Comparison of ENCODE assay signal across 14 cellular contexts in the genomic region with DNA sequence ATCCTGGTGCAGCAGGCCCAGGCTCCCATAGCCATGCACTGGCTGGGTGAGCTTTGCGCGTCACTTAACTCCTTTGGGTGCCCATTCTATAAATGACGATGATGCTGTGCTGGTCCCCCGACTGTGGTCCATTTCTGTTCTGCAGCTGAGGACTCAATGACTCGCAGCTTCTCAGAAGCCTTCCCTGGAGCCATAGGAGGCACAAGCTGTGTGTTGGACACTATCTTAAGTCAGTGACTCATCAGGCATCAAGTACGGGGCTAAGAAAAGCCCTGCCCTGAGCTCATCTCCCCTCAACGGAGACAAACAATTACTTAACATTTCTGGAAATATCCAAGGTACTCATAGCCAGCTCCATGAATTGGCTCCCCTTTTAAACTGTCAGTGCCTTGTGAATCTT. TPM values are rescaled to one million over a fixed set of nuclear protein-coding genes. Genes with fewer than 3 reads are reported as not detected.
DNase-seq lines count a peak whose midpoint lies in the region; ATAC-seq and TF ChIP-seq lines count a peak whose summit lies in the region.
"Had no signal": no experiment of that assay in that cellular context is flagged by ENCODE, and none has a peak within 500 bp of the region (broad histone marks: within the 10 kb centered on the region; RNA-seq: fewer than 3 reads in every experiment).

No MANE protein-coding gene starts in this region.

- peak; percentile 66 for ATAC-seq in SK-N-SH treated with all-trans-retinoic acid at 6 μM for 48 hours
- peak; percentile 81 to 82 for ATAC-seq in gastrocnemius medialis

- H3K27ac ChIP-seq in gastrocnemius medialis (peak overlapping the region; percentile 96 to 98 (median 97)), ovary (no peak overlapping the region)
- H3K27ac ChIP-seq: cardiac muscle cell, VCaP had no signal

- H3K36me3 ChIP-seq in gastrocnemius medialis = peaks cover 0 to 10% of the 10 kb centered on the region in 2 donors
- no peaks in the 10 kb centered on the region for H3K36me3 ChIP-seq in ovary
- H3K36me3 ChIP-seq: cardiac muscle cell had no signal

- H3K9me3 ChIP-seq in gastrocnemius medialis (no peaks in the 10 kb centered on the region), ovary (no peaks in the 10 kb centered on the region)
- H3K9me3 ChIP-seq: tibial nerve had no signal

- TF ChIP-seq POLR2A in gastrocnemius medialis (IDR thresholded peaks at IDR 0.05) (peak; percentile 43 to 70), ovary (IDR thresholded peaks at IDR 0.05) (no peak)

- no peak for TF ChIP-seq CTCF in fibroblast of the aortic adventitia (IDR thresholded peaks at IDR 0.05; ENCODE audit: insufficient read depth, low read length)
- no peak for TF ChIP-seq CTCF in gastrocnemius medialis (IDR thresholded peaks at IDR 0.05 in 4 of 5, conservative IDR thresholded peaks at IDR 0.05 in 1 of 5)
- TF ChIP-seq CTCF in ovary (IDR thresholded peaks at IDR 0.05) = no peak

- H3K27me3 ChIP-seq in gastrocnemius medialis = no peaks in the 10 kb centered on the region
- H3K27me3 ChIP-seq in ovary = no peaks in the 10 kb centered on the region
- H3K27me3 ChIP-seq: cardiac muscle cell, tibial nerve had no signal

- DNase-seq in EL (peak; percentile 67), fibroblast of the aortic adventitia (ENCODE audit: low read depth) (peak; percentile 66), gastrocnemius medialis (peak; percentile 82 to 90), cerebellar nuclear complex (lab: John Stamatoyannopoulos, UW) (no peak), NCI-H2171 treated with DMSO at 0.1 percent for 48 hours (lab: John Stamatoyannopoulos, UW) (no peak), ovary (no peak), ecto neural progenitor cell (ENCODE audit: low spot score) (no peak)
- DNase-seq: KG1 had no signal

- in situ Hi-C loops in gastrocnemius medialis (cut with MboI; ENCODE audit: low sequenced_read_pairs in 4 of 4) = no loop called here

- intact Hi-C loops in gastrocnemius medialis (cut with DNase I; ENCODE audit: low total_unique reads) (loop anchor here (5.0 to 10.0 kb wide), 3 partner anchors 284 to 614 kb away; a partner anchor contains a TSS), ovary (cut with DNase I) (no loop called here)

- H3K4me3 ChIP-seq in fibroblast of the aortic adventitia (ENCODE audit: low read depth, low read length) (no peak overlapping the region), gastrocnemius medialis (no peak overlapping the region), ovary (no peak overlapping the region)
- H3K4me3 ChIP-seq: cardiac muscle cell, lung, tibial nerve had no signal

- no peak for TF ChIP-seq EP300 in ovary (IDR thresholded peaks at IDR 0.05)

- H3K4me1 ChIP-seq in gastrocnemius medialis = peaks cover 57 to 59% of the 10 kb centered on the region in 2 donors
- H3K4me1 ChIP-seq in ovary (ENCODE audit: insufficient read depth) = no peaks in the 10 kb centered on the region

- 67 to 78% (median 68%) methylated on average over 6 to 7 of the region's 7 CpGs for WGBS in ovary, 3 donors

TF ChIP-seq in SK-N-SH treated with all-trans-retinoic acid at 6 μM for 48 hours, 23 proteins besides CTCF, POLR2A, EP300 and RAD21:
- no peak for TF ChIP-seq PPARA (CRISPR knock-in tag; IDR thresholded peaks at IDR 0.05; ENCODE audit: borderline replicate concordance)

RNA-seq across cellular contexts. Expression of a gene that starts 13.8 kb away (rescaled TPM):
- total RNA-seq in fibroblast of the aortic adventitia (ENCODE audit: low replicate concordance) (not detected in 2 replicates), gastrocnemius medialis (1,000 to 10,000 TPM in 1 of 4 donors, 100 to 1,000 TPM in 3; 218 to 2,149 (median 412) TPM), ovary (10 to 100 TPM in 1 of 7 donors, 1 to 10 TPM in 6; 2.2 to 14.3 (median 5.9) TPM)
- 10 to 100 TPM; 12.1 to 30.0 TPM for polyA plus RNA-seq in ovary
- total RNA-seq: cardiac muscle cell, H4 had no signal
- polyA plus RNA-seq: cardiac muscle cell had no signal

RNA-seq across cellular contexts. Expression of a gene that starts 18.1 kb away (rescaled TPM):
- total RNA-seq in fibroblast of the aortic adventitia (ENCODE audit: low replicate concordance) (0.36 TPM in 1 of 2 replicates, not detected in the other), gastrocnemius medialis (10 to 100 TPM in 3 of 4 donors, 1 to 10 TPM in 1; 3.5 to 20.4 (median 12.7) TPM), ovary (1 to 10 TPM; 2.2 to 8.7 (median 4.0) TPM)
- 10 to 100 TPM in 1 of 2 donors, 1 to 10 TPM in 1; 2.8 to 14.2 TPM for polyA plus RNA-seq in ovary

RNA-seq across cellular contexts. Expression of a gene that starts 48.7 kb away (rescaled TPM):
- total RNA-seq in fibroblast of the aortic adventitia (ENCODE audit: low replicate concordance) (7.8 and 13.1 TPM in 2 replicates), gastrocnemius medialis (10 to 100 TPM; 20.6 to 64.6 (median 27.8) TPM), ovary (10 to 100 TPM; 11.0 to 29.9 (median 17.8) TPM)
- 10 to 100 TPM in 1 of 2 donors, 1 to 10 TPM in 1; 7.4 to 11.9 TPM for polyA plus RNA-seq in ovary

RNA-seq across cellular contexts. Expression of a gene that starts 54.0 kb away (rescaled TPM):
- total RNA-seq in fibroblast of the aortic adventitia (ENCODE audit: low replicate concordance) (under 0.01 and 0.49 TPM in 2 replicates), gastrocnemius medialis (1 to 10 TPM in 2 of 4 donors, under 1 TPM in 2; 0.66 to 3.1 (median 1.5) TPM), ovary (1 to 10 TPM in 5 of 7 donors, under 1 TPM in 2; 0.23 to 3.1 (median 1.2) TPM)
- polyA plus RNA-seq in ovary = 10 to 100 TPM in 1 of 2 donors, 1 to 10 TPM in 1; 3.3 to 14.2 TPM
- total RNA-seq: H4 had no signal

Comparison
In these comparisons a context has a peak if more than half of its experiments do, and no peak if none do; other contexts are left out.
1. DNase-seq: peak in EL (single experiment), fibroblast of the aortic adventitia (single experiment) and gastrocnemius medialis (2 of 2); none in cerebellar nuclear complex (0 of 2), NCI-H2171 treated with DMSO at 0.1 percent for 48 hours (single experiment), ovary (0 of 5) and ecto neural progenitor cell (single experiment).
2. H3K27ac ChIP-seq: peak in gastrocnemius medialis (4 of 4); none in ovary (0 of 2).
3. RNA of a gene that starts 13.8 kb away (total RNA-seq): 218 to 2,149 TPM in gastrocnemius medialis; 2.2 to 14.3 TPM in ovary and not detected in fibroblast of the aortic adventitia; every median in the first group is over 10 times any median in the second.